Comparison of ENCODE assay signal across 19 cellular contexts in the genomic region with DNA sequence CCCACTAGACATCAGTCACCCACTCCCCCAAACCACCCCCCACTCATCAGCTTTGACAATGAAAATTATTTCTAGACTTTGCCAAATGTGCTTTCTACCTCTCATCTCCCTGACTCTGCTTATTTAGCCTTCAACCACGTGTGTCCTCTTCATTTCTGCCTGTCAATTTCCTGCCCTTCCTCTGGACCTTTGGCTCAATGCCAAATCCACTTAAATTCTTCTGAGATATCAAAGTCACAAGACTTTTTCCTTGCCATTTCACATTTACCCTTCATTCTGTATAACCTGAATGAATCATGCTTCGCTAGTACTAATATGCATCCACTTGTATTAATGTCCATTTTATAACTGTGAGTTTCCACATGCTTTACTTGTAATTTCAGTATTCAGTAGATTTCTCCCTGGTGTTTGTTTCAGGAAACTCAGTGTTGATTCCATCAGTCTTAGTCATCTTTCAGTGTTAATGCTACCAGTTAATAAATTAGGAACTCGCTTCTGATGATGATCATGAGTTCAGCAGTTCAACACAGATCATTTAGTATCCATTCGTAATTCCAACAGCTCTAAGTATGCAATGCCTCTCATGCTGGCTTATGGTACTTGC.
DNase-seq lines count a peak whose midpoint lies in the region; ATAC-seq, FAIRE-seq and TF ChIP-seq lines count a peak whose summit lies in the region.
"Had no signal": no experiment of that assay in that cellular context is flagged by ENCODE, and none has a peak within 500 bp of the region (broad histone marks: within the 10 kb centered on the region; RNA-seq: fewer than 3 reads in every experiment).

No MANE protein-coding gene starts in this region.

- H3K36me3 ChIP-seq in keratinocyte (ENCODE audit: control insufficient read depth in 2 of 2, extremely low read depth in 1 of 2, insufficient read depth in 2 of 2, low read length in 2 of 2) (no peaks in the 10 kb centered on the region), Peyer's patch (no peaks in the 10 kb centered on the region)
- H3K36me3 ChIP-seq: ascending aorta, BLaER1, heart right ventricle, tibial nerve had no signal

- H3K27ac ChIP-seq in keratinocyte (ENCODE audit: control insufficient read depth, insufficient read depth, low read length) (peak overlapping the region; percentile 44), Peyer's patch (no peak overlapping the region)
- H3K27ac ChIP-seq: ascending aorta, BLaER1, heart right ventricle, tibial nerve had no signal

- in situ Hi-C loops in Caki2 (cut with HindIII; ENCODE audit: low pct_unique_long_range_greater_than_20kb, low sequenced_read_pairs) (no loop called here), astrocyte of the spinal cord (cut with HindIII; ENCODE audit: low sequenced_read_pairs) (no loop called here)

- TF ChIP-seq CTCF in astrocyte of the spinal cord (IDR thresholded peaks at IDR 0.05; ENCODE audit: low read depth, low read length) (no peak), keratinocyte (optimal IDR thresholded peaks at IDR 0.05 in 1 of 3, IDR thresholded peaks at IDR 0.05 in 1 of 3, conservative IDR thresholded peaks at IDR 0.05 in 1 of 3; ENCODE audit: extremely low read depth in 1 of 3, insufficient read depth in 2 of 3, low read length in 3 of 3) (no peak), Peyer's patch (IDR thresholded peaks at IDR 0.05) (no peak)

- no peak for TF ChIP-seq POLR2A in Peyer's patch (IDR thresholded peaks at IDR 0.05)

- H3K9ac ChIP-seq in keratinocyte (ENCODE audit: control insufficient read depth, extremely low read depth, insufficient read depth, low read length), result no peak overlapping the region
- H3K9ac ChIP-seq: BLaER1 had no signal

- dilution Hi-C loops in keratinocyte (cut with MboI; ENCODE audit: extremely low pct_ligation_motif_present, low sequenced_read_pairs), result no loop called here

- no peaks in the 10 kb centered on the region for H4K20me1 ChIP-seq in keratinocyte (ENCODE audit: control insufficient read depth, extremely low read depth, insufficient read depth, low read length)
- H4K20me1 ChIP-seq: BLaER1 had no signal

- DNase-seq in Caki2 (ENCODE audit: low read depth) (peak; percentile 45), HCEC 1CT (peak; percentile 55), astrocyte of the spinal cord (ENCODE audit: low read depth, low spot score) (peak; percentile 22), keratinocyte (ENCODE audit: low read depth, low spot score) (no peak), Peyer's patch (no peak)
- DNase-seq: activated naive CD4-positive, alpha-beta T cell treated with anti-CD3 and anti-CD28 coated beads for 36 hours; activated T-cell treated with anti-CD3 and anti-CD28 coated beads for 4 hours; DMS79; heart right ventricle; islet precursor cell; NCI-H1694; NCI-H446; stimulated activated naive CD4-positive, alpha-beta T cell had no signal

- H3K4me2 ChIP-seq in keratinocyte (ENCODE audit: control insufficient read depth, extremely low read depth, insufficient read depth, low read depth, low read length), result peak overlapping the region; percentile 41
- H3K4me2 ChIP-seq: BLaER1 had no signal

- H3K4me3 ChIP-seq in astrocyte of the spinal cord (ENCODE audit: low read depth, low read length) (no peak overlapping the region), keratinocyte (ENCODE audit: control insufficient read depth in 2 of 3, extremely low read depth in 1 of 3, insufficient read depth in 2 of 3, low read depth in 1 of 3, low read length in 3 of 3) (peak overlapping the region in 1 of 3 experiments; percentile 22), Peyer's patch (no peak overlapping the region)
- H3K4me3 ChIP-seq: ascending aorta, BLaER1, heart right ventricle, tibial nerve had no signal

- peaks cover 34% of the 10 kb centered on the region for H3K4me1 ChIP-seq in keratinocyte (ENCODE audit: control insufficient read depth, extremely low read depth, insufficient read depth, low read length)
- no peaks in the 10 kb centered on the region for H3K4me1 ChIP-seq in Peyer's patch
- H3K4me1 ChIP-seq: ascending aorta, BLaER1, heart right ventricle, tibial nerve had no signal

- no peak for ATAC-seq in GM21390 (IDR thresholded peaks at IDR 0.05; ENCODE audit: unreplicated experiment)
- no peak for ATAC-seq in GM21825 (IDR thresholded peaks at IDR 0.05; ENCODE audit: unreplicated experiment)
- ATAC-seq: esophagus mucosa, heart right ventricle had no signal

- H2AFZ ChIP-seq in keratinocyte (ENCODE audit: control insufficient read depth, low read length), result no peak overlapping the region

- H3K9me1 ChIP-seq in keratinocyte (ENCODE audit: control insufficient read depth, extremely low read depth, insufficient read depth, low read length), result no peaks in the 10 kb centered on the region

- H3K9me3 ChIP-seq in keratinocyte (ENCODE audit: control insufficient read depth, low read depth, low read length) (no peaks in the 10 kb centered on the region), Peyer's patch (no peaks in the 10 kb centered on the region)
- H3K9me3 ChIP-seq: ascending aorta, BLaER1, heart right ventricle, tibial nerve had no signal

- FAIRE-seq in keratinocyte (lab: Jason Lieb, UNC), result no peak

- H3K27me3 ChIP-seq in keratinocyte (ENCODE audit: control insufficient read depth, extremely low read depth, insufficient read depth, low read length) (no peaks in the 10 kb centered on the region), Peyer's patch (no peaks in the 10 kb centered on the region)
- H3K27me3 ChIP-seq: ascending aorta, BLaER1, heart right ventricle, tibial nerve had no signal

- no peaks in the 10 kb centered on the region for H3K79me2 ChIP-seq in keratinocyte (ENCODE audit: control insufficient read depth, insufficient read depth, low read length)

Comparison
In these comparisons a context has a peak if more than half of its experiments do, and no peak if none do; other contexts are left out.
1. DNase-seq: peak in Caki2 (single experiment), HCEC 1CT (single experiment) and astrocyte of the spinal cord (single experiment); none in keratinocyte (single experiment) and Peyer's patch (0 of 3).